Comparison of ENCODE assay signal across 11 cellular contexts in the genomic region with DNA sequence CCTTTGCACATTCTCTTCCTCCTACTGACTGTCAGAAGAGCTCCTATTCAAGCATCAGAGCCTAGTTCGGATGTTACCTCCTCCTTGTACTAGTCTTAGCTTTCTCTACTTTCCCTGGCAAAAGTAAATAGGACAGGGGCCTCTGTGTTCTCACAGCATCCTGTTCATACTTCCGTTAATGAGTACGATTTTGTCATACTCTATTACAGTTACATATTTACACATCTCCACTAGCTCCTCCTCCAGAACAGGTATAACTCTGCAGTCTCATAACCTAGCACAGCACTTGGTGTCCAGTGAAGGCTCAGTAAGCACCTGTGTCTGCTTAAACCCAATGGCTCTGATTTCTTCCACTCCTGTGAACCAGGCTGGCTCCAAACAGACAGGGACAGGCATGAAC. TPM values are rescaled to one million over a fixed set of nuclear protein-coding genes. Genes with fewer than 3 reads are reported as not detected.
DNase-seq lines count a peak whose midpoint lies in the region; ATAC-seq and TF ChIP-seq lines count a peak whose summit lies in the region.
"Had no signal": no experiment of that assay in that cellular context is flagged by ENCODE, and none has a peak within 500 bp of the region (broad histone marks: within the 10 kb centered on the region; RNA-seq: fewer than 3 reads in every experiment).

No MANE protein-coding gene starts in this region.

- CTCF ChIA-PET in MCF 10A (lab: Yijun Ruan, JAX): interaction anchor here (1.1 to 2.6 kb wide), 4 partner anchors 21 to 269 kb away, joined by 3 to 8 read pairs (median 5); no protein-coding TSS in a partner anchor

- WGBS in urinary bladder: 67% methylated on average over 3 of the region's 3 CpGs

- intact Hi-C loops in breast epithelium (cut with DNase I; ENCODE audit: low total_unique reads): no loop called here
- intact Hi-C loops in MCF 10A (cut with micrococcal nuclease): no loop called here

- H3K27me3 Mint-ChIP-seq in MCF 10A (ENCODE audit: insufficient read depth, unreplicated experiment): no peaks in the 10 kb centered on the region
- H3K27me3 Mint-ChIP-seq in stimulated activated naive B cell treated with anti-CD40 and anti-IgM and Interleukin-4, amounts not matched to agents 10 μg/mL and 1 μg/mL and 100 μg/mL, for 72 hours: no peaks in the 10 kb centered on the region

- H3K4me3 ChIP-seq in breast epithelium (peak overlapping the region in 1 of 3 donors; percentile 23), mucosa of rectum (ENCODE audit: low read length in 2 of 2) (no peak overlapping the region), urinary bladder (ENCODE audit: low read depth, low read length) (no peak overlapping the region), H7 (ENCODE audit: insufficient read depth, low read depth, low read length) (no peak overlapping the region)

- H3K9ac ChIP-seq in mucosa of rectum (ENCODE audit: low read depth in 1 of 2, low read length in 2 of 2): peak overlapping the region in 1 of 2 donors; percentile 36

- TF ChIP-seq CTCF in breast epithelium (IDR thresholded peaks at IDR 0.05) (no peak), MCF 10A (IDR thresholded peaks at IDR 0.05; ENCODE audit: unreplicated experiment) (no peak)

- H3K27ac Mint-ChIP-seq in MCF 10A (ENCODE audit: low read depth, unreplicated experiment): no peak overlapping the region
- H3K27ac Mint-ChIP-seq in stimulated activated naive B cell treated with anti-CD40 and anti-IgM and Interleukin-4, amounts not matched to agents 10 μg/mL and 1 μg/mL and 100 μg/mL, for 72 hours: no peak overlapping the region
- H3K27ac Mint-ChIP-seq: activated T-helper 2 cell treated with anti-CD3 and anti-CD28 coated beads, Interferon-gamma antibody, Interleukin-2, Interleukin-4, amounts not matched to agents 10 μg/mL and 5 μg/mL and 100 μg/mL, durations not matched to agents 14 hours and 24 hours and 36 hours had no signal

- H3K4me1 ChIP-seq in breast epithelium: peaks cover 15 to 30% of the 10 kb centered on the region in 2 donors
- peaks cover 19 to 22% of the 10 kb centered on the region in 2 donors for H3K4me1 ChIP-seq in mucosa of rectum (ENCODE audit: control insufficient read depth in 2 of 2, insufficient read depth in 2 of 2, low read length in 2 of 2)
- peaks cover 7% of the 10 kb centered on the region for H3K4me1 ChIP-seq in urinary bladder (ENCODE audit: insufficient read depth)

- H3K27ac ChIP-seq in breast epithelium (peak overlapping the region; percentile 82 to 91), angular gyrus (ENCODE audit: low read depth, low read length) (peak overlapping the region; percentile 13), mucosa of rectum (ENCODE audit: low read depth in 2 of 2, low read length in 2 of 2) (peak overlapping the region; percentile 18 to 53), urinary bladder (ENCODE audit: low read depth) (peak overlapping the region; percentile 4)

- TF ChIP-seq POLR2A in breast epithelium (IDR thresholded peaks at IDR 0.05): no peak

- H3K9me3 Mint-ChIP-seq in MCF 10A (ENCODE audit: unreplicated experiment): no peaks in the 10 kb centered on the region
- no peaks in the 10 kb centered on the region for H3K9me3 Mint-ChIP-seq in stimulated activated naive B cell treated with anti-CD40 and anti-IgM and Interleukin-4, amounts not matched to agents 10 μg/mL and 1 μg/mL and 100 μg/mL, for 72 hours
- H3K9me3 Mint-ChIP-seq: activated T-helper 2 cell treated with anti-CD3 and anti-CD28 coated beads, Interferon-gamma antibody, Interleukin-2, Interleukin-4, amounts not matched to agents 10 μg/mL and 5 μg/mL and 100 μg/mL, durations not matched to agents 14 hours and 24 hours and 36 hours had no signal

- H3K36me3 Mint-ChIP-seq in MCF 10A (ENCODE audit: insufficient read depth, unreplicated experiment): peaks cover 7% of the 10 kb centered on the region
- H3K36me3 Mint-ChIP-seq in stimulated activated naive B cell treated with anti-CD40 and anti-IgM and Interleukin-4, amounts not matched to agents 10 μg/mL and 1 μg/mL and 100 μg/mL, for 72 hours: peaks cover 16 to 35% of the 10 kb centered on the region in 2 donors

- peaks cover 18% of the 10 kb centered on the region for H3K4me1 Mint-ChIP-seq in MCF 10A (ENCODE audit: insufficient read depth, unreplicated experiment)
- H3K4me1 Mint-ChIP-seq in stimulated activated naive B cell treated with anti-CD40 and anti-IgM and Interleukin-4, amounts not matched to agents 10 μg/mL and 1 μg/mL and 100 μg/mL, for 72 hours: peaks cover 42 to 59% of the 10 kb centered on the region in 2 donors

- no peak for ATAC-seq in stimulated activated naive B cell treated with anti-CD40 and anti-IgM and Interleukin-4, amounts not matched to agents 10 μg/mL and 1 μg/mL and 100 μg/mL, for 72 hours (replicated peaks)

- BruUV-seq in MCF 10A (replicated peaks; lab: Mats Ljungman, UMichigan): no TSS peak

- H3K27me3 ChIP-seq in breast epithelium (no peaks in the 10 kb centered on the region), mucosa of rectum (ENCODE audit: control insufficient read depth in 2 of 2, insufficient read depth in 2 of 2, low read length in 2 of 2) (no peaks in the 10 kb centered on the region), H7 (ENCODE audit: control insufficient read depth, insufficient read depth, low read length) (no peaks in the 10 kb centered on the region)

- no peaks in the 10 kb centered on the region for H3K9me3 ChIP-seq in breast epithelium
- H3K9me3 ChIP-seq in mucosa of rectum (ENCODE audit: control insufficient read depth in 2 of 2, low read length in 2 of 2): no peaks in the 10 kb centered on the region

- H3K36me3 ChIP-seq in breast epithelium (no peaks in the 10 kb centered on the region), mucosa of rectum (ENCODE audit: control insufficient read depth in 2 of 2, insufficient read depth in 2 of 2, low read length in 2 of 2) (peaks cover 0 to 3% of the 10 kb centered on the region in 2 donors), urinary bladder (ENCODE audit: insufficient read depth) (no peaks in the 10 kb centered on the region), H7 (replicated peaks; ENCODE audit: control insufficient read depth, insufficient read depth, low read length) (peaks cover 1% of the 10 kb centered on the region)

- DNase-seq in breast epithelium (ENCODE audit: low spot score in 2 of 2) (no peak), MCF 10A (ENCODE audit: unreplicated experiment) (no peak), H7 (no peak), cortex of kidney (lab: John Stamatoyannopoulos, UW) (no peak)
- DNase-seq in stimulated activated naive B cell treated with anti-CD40 and anti-IgM and Interleukin-4, amounts not matched to agents 10 μg/mL and 1 μg/mL and 100 μg/mL, for 72 hours: no peak
- DNase-seq: foreskin melanocyte, posterior cingulate gyrus had no signal

- POLR2A ChIA-PET in MCF 10A (lab: Yijun Ruan, JAX): interaction anchor here (0.6 to 2.6 kb wide), 3 partner anchors 16 to 271 kb away, joined by 3 to 17 read pairs (median 3); no protein-coding TSS in a partner anchor

- no peak overlapping the region for H3K4me3 Mint-ChIP-seq in MCF 10A (ENCODE audit: unreplicated experiment)
- no peak overlapping the region for H3K4me3 Mint-ChIP-seq in stimulated activated naive B cell treated with anti-CD40 and anti-IgM and Interleukin-4, amounts not matched to agents 10 μg/mL and 1 μg/mL and 100 μg/mL, for 72 hours

RNA-seq across cellular contexts. Expression of a gene that starts 7.0 kb away (rescaled TPM):
- total RNA-seq in breast epithelium: 10 to 100 TPM; 41.0 to 63.3 (median 50.8) TPM
- total RNA-seq in MCF 10A (2022): 21.1 and 31.7 TPM in 2 replicates
- 41.6 TPM for total RNA-seq in urinary bladder
- polyA plus RNA-seq in urinary bladder: 31.2 TPM
- 34.2 and 36.8 TPM in 2 replicates for total RNA-seq in H7 (2014; rRNA removed; shearing (Covaris generic))

Comparison
In these comparisons a context has a peak if more than half of its experiments do, and no peak if none do; other contexts are left out.
1. H3K27ac ChIP-seq: peak in every context shown above with its lines; median percentile 86 in breast epithelium; 36 in mucosa of rectum; 13 in angular gyrus; 4 in urinary bladder.